In the genomic region with DNA sequence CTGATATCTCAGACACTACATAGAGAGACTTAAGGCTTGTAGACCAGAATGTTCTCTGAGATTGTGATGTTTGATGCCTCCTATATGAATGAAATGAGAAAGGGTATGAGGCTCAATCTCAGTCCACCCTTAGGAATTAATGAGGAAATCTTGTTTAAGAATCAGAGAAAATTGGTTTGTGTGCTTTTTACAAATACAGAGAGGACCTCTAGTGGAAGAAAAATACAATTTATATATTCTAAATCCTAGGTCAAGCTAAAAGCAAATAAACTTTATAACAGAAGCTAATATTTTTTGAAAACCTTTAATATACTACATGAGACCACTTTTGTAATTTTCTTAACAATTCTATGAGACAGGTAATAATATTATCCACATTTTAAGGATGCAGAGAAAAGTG, we compare ENCODE assay signal across 20 cellular contexts. TPM values are rescaled to one million over a fixed set of nuclear protein-coding genes. Genes with fewer than 3 reads are reported as not detected.
DNase-seq lines count a peak whose midpoint lies in the region; ATAC-seq, FAIRE-seq and TF ChIP-seq lines count a peak whose summit lies in the region.
"Had no signal": no experiment of that assay in that cellular context is flagged by ENCODE, and none has a peak within 500 bp of the region (broad histone marks: within the 10 kb centered on the region; RNA-seq: fewer than 3 reads in every experiment).

No MANE protein-coding gene starts in this region.

- no peak overlapping the region for H3K4me3 Mint-ChIP-seq in mesothelial cell of epicardium
- H3K4me3 Mint-ChIP-seq: activated B cell treated with CpG ODN at 0.5 μM for 24 hours; activated naive CD8-positive, alpha-beta T cell treated with anti-CD3 and anti-CD28 coated beads for 36 hours had no signal

- FAIRE-seq in A549 (lab: Jason Lieb, UNC): peak; percentile 28

- CTCF ChIA-PET in A549 (lab: Yijun Ruan, JAX): interaction anchor here (0.6 to 0.7 kb wide), 3 partner anchors 16 to 76 kb away, joined by 3 to 4 read pairs (median 3); no protein-coding TSS in a partner anchor
- CTCF ChIA-PET in RWPE1 (lab: Yijun Ruan, JAX): no interaction called here

- H3K9me3 Mint-ChIP-seq in mesothelial cell of epicardium: no peaks in the 10 kb centered on the region
- H3K9me3 Mint-ChIP-seq: activated B cell treated with CpG ODN at 0.5 μM for 24 hours; activated naive CD8-positive, alpha-beta T cell treated with anti-CD3 and anti-CD28 coated beads for 36 hours had no signal

- ATAC-seq in A549: no peak

- no peaks in the 10 kb centered on the region for H3K4me1 Mint-ChIP-seq in mesothelial cell of epicardium
- H3K4me1 Mint-ChIP-seq: activated B cell treated with CpG ODN at 0.5 μM for 24 hours; activated naive CD8-positive, alpha-beta T cell treated with anti-CD3 and anti-CD28 coated beads for 36 hours had no signal

- peaks cover 16% of the 10 kb centered on the region for H3K27me3 Mint-ChIP-seq in mesothelial cell of epicardium (ENCODE audit: low read depth)

- no peak overlapping the region for H3K27ac Mint-ChIP-seq in mesothelial cell of epicardium
- H3K27ac Mint-ChIP-seq: activated B cell treated with CpG ODN at 0.5 μM for 24 hours; activated naive CD8-positive, alpha-beta T cell treated with anti-CD3 and anti-CD28 coated beads for 36 hours had no signal

- H3K36me3 Mint-ChIP-seq in mesothelial cell of epicardium: no peaks in the 10 kb centered on the region
- H3K36me3 Mint-ChIP-seq: activated naive CD8-positive, alpha-beta T cell treated with anti-CD3 and anti-CD28 coated beads for 36 hours had no signal

- peak; percentile 28 to 41; a peak in 4 of 5 replicates for TF ChIP-seq RAD21 in A549 (conservative IDR thresholded peaks at IDR 0.05 in 1 of 2, IDR thresholded peaks at IDR 0.05 in 1 of 2)

- peaks cover 10% of the 10 kb centered on the region for H3K4me1 ChIP-seq in A549
- H3K4me1 ChIP-seq: colonic mucosa, SJCRH30 had no signal

- no peaks in the 10 kb centered on the region for H3K9me3 ChIP-seq in A549
- H3K9me3 ChIP-seq: colonic mucosa, SJCRH30 had no signal

- no peak for TF ChIP-seq EP300 in A549 (IDR thresholded peaks at IDR 0.05)

- H3K27ac ChIP-seq in A549 (no peak overlapping the region), RWPE1 (no peak overlapping the region)
- H3K27ac ChIP-seq: colonic mucosa, SJCRH30 had no signal

- POLR2A ChIA-PET in A549 (lab: Yijun Ruan, JAX) (no interaction called here), RWPE1 (lab: Yijun Ruan, JAX; ENCODE audit: low non-redundant PET) (no interaction called here)

- TF ChIP-seq CTCF in A549 (IDR thresholded peaks at IDR 0.05) (peak; percentile 32), GM12872 (IDR thresholded peaks at IDR 0.05; ENCODE audit: insufficient read depth, low read depth, low read length) (peak; percentile 19; the same call in 1 of the 3 replicates), RWPE1 (conservative IDR thresholded peaks at IDR 0.05; ENCODE audit: low read depth) (0 out of 2 replicates have a peak, but pooled peaks have one; percentile 19), fibroblast of mammary gland (conservative IDR thresholded peaks at IDR 0.05; ENCODE audit: control insufficient read depth, insufficient read depth, low read depth, low read length) (no peak), mesothelial cell of epicardium (IDR thresholded peaks at IDR 0.05; ENCODE audit: unreplicated experiment) (no peak)

- DNase-seq in A549 (ENCODE audit: low read depth in 1 of 2, low spot score in 1 of 2) (no peak), RWPE1 (ENCODE audit: low spot score) (no peak), fibroblast of mammary gland (ENCODE audit: low read depth) (peak; percentile 8), activated gamma-delta T cell (lab: John Stamatoyannopoulos, UW) (no peak), OCI-M2 (lab: John Stamatoyannopoulos, UW; ENCODE audit: unreplicated experiment) (no peak), mesothelial cell of epicardium (ENCODE audit: low spot score in 2 of 2, unreplicated experiment in 2 of 2) (no peak)
- no peak for DNase-seq in stimulated activated CD4-positive, alpha-beta T cell treated with anti-CD3 and anti-CD28 coated beads, Interleukin-2, amount 100 ng/mL, for 24 hours
- DNase-seq: activated B cell treated with CpG ODN at 0.5 μM for 24 hours; activated CD8-positive, alpha-beta memory T cell treated with anti-CD3 and anti-CD28 coated beads, Interleukin-2, amount 50 U/mL, for 48 hours; activated naive CD8-positive, alpha-beta T cell treated with anti-CD3 and anti-CD28 coated beads for 36 hours; C1 segment of cervical spinal cord; colonic mucosa; EL; NCI-H1092 treated with DMSO at 0.1 percent for 48 hours; SJCRH30; stimulated activated naive CD4-positive, alpha-beta T cell treated with Interleukin-2 at 50 U/mL for 16 hours had no signal

- no peak for TF ChIP-seq POLR2A in A549 (IDR thresholded peaks at IDR 0.05; ENCODE audit: low read length)

- no peak overlapping the region for H3K4me3 ChIP-seq in A549
- no peak overlapping the region for H3K4me3 ChIP-seq in fibroblast of mammary gland (ENCODE audit: control insufficient read depth, low read depth, low read length)
- H3K4me3 ChIP-seq: colonic mucosa, SJCRH30 had no signal

- no peak overlapping the region for H3K4me2 ChIP-seq in A549

TF ChIP-seq in A549, 52 proteins besides CTCF, POLR2A, EP300 and RAD21:
- TF ChIP-seq SMC3 (IDR thresholded peaks at IDR 0.05) (0 out of 3 replicates have a peak, but pooled peaks have one; percentile 30), ZFP36 (IDR thresholded peaks at IDR 0.05; ENCODE audit: borderline replicate concordance, partially characterized antibody) (no peak)
- TF ChIP-seq, protein P1, sequence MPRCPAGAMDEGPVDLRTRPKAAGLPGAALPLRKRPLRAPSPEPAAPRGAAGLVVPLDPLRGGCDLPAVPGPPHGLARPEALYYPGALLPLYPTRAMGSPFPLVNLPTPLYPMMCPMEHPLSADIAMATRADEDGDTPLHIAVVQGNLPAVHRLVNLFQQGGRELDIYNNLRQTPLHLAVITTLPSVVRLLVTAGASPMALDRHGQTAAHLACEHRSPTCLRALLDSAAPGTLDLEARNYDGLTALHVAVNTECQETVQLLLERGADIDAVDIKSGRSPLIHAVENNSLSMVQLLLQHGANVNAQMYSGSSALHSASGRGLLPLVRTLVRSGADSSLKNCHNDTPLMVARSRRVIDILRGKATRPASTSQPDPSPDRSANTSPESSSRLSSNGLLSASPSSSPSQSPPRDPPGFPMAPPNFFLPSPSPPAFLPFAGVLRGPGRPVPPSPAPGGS (IDR thresholded peaks at IDR 0.05): no peak

RNA-seq across cellular contexts. Expression of gene OR52H1, which starts 5.0 kb away (rescaled TPM):
- polyA plus RNA-seq in A549 (2011; rRNA removed): not detected in 2 replicates
- polyA plus RNA-seq in A549 (2012; cell fraction: cytosol; rRNA removed): not detected in 2 replicates
- 0.12 TPM in 1 of 2 replicates, not detected in the other for polyA plus RNA-seq in A549 (2012; cell fraction: nucleus; rRNA removed)
- polyA plus RNA-seq in A549 (2017; fragmentation: RNase III; extraction: RNeasy Plus Mini Kit Qiagen cat#74134 plus additional on column Dnase treatment): not detected in 3 replicates
- polyA minus RNA-seq in A549 (2011; rRNA and poly(A)+ RNA removed): 1.2 and 1.9 TPM in 2 replicates
- 0.73 to 1.6 TPM (median 1.3 TPM) in 3 replicates for total RNA-seq in mesothelial cell of epicardium
- total RNA-seq: activated naive CD8-positive, alpha-beta T cell treated with anti-CD3 and anti-CD28 coated beads for 36 hours; colonic mucosa; mucosa of gallbladder; NCI-H460; SJCRH30 had no signal
- polyA plus RNA-seq: fibroblast of lung had no signal

RNA-seq across cellular contexts. Expression of gene OR52B6, which starts 27.3 kb away (rescaled TPM):
- polyA plus RNA-seq in A549 (2011; rRNA removed) (not detected in 2 replicates), A549 (2017; fragmentation: RNase III; extraction: RNeasy Plus Mini Kit Qiagen cat#74134 plus additional on column Dnase treatment) (not detected in 3 replicates)
- polyA plus RNA-seq in A549 (2012; cell fraction: cytosol; rRNA removed): not detected in 2 replicates
- not detected in 2 replicates for polyA plus RNA-seq in A549 (2012; cell fraction: nucleus; rRNA removed)
- polyA minus RNA-seq in A549 (2011; rRNA and poly(A)+ RNA removed): not detected in 2 replicates
- total RNA-seq in mesothelial cell of epicardium: not detected in 3 replicates
- total RNA-seq: activated B cell treated with CpG ODN at 0.5 μM for 24 hours; activated naive CD8-positive, alpha-beta T cell treated with anti-CD3 and anti-CD28 coated beads for 36 hours; colonic mucosa; fibroblast of lung; mucosa of gallbladder; NCI-H460; SJCRH30 had no signal
- polyA plus RNA-seq: fibroblast of lung had no signal

RNA-seq across cellular contexts. Expression of gene UBQLNL, which starts 36.8 kb away (rescaled TPM):
- polyA plus RNA-seq in A549 (2011; rRNA removed) (0.41 and 0.71 TPM in 2 replicates), A549 (2017; fragmentation: RNase III; extraction: RNeasy Plus Mini Kit Qiagen cat#74134 plus additional on column Dnase treatment) (0.06 to 0.13 TPM (median 0.12 TPM) in 3 replicates)
- polyA plus RNA-seq in A549 (2012; cell fraction: cytosol; rRNA removed): 0.08 and 0.09 TPM in 2 replicates
- polyA plus RNA-seq in A549 (2012; cell fraction: nucleus; rRNA removed): 0.61 and 0.76 TPM in 2 replicates
- polyA minus RNA-seq in A549 (2011; rRNA and poly(A)+ RNA removed): 0.34 and 1.1 TPM in 2 replicates
- 1.9 to 2.1 TPM (median 2.0 TPM) in 3 replicates for total RNA-seq in mesothelial cell of epicardium
- total RNA-seq: NCI-H460, SJCRH30 had no signal

RNA-seq across cellular contexts. Expression of gene TRIM6, which starts 43.1 kb away (rescaled TPM):
- 44.1 and 52.8 TPM in 2 replicates for polyA plus RNA-seq in A549 (2011; rRNA removed)
- 19.7 and 21.4 TPM in 2 replicates for polyA plus RNA-seq in A549 (2012; cell fraction: cytosol; rRNA removed)
- polyA plus RNA-seq in A549 (2012; cell fraction: nucleus; rRNA removed): 13.6 and 28.7 TPM in 2 replicates
- polyA plus RNA-seq in A549 (2017; fragmentation: RNase III; extraction: RNeasy Plus Mini Kit Qiagen cat#74134 plus additional on column Dnase treatment): 22.6 to 27.5 TPM (median 22.9 TPM) in 3 replicates
- 17.4 and 20.4 TPM in 2 replicates for polyA minus RNA-seq in A549 (2011; rRNA and poly(A)+ RNA removed)
- 13.4 to 14.6 TPM (median 14.0 TPM) in 3 replicates for total RNA-seq in mesothelial cell of epicardium
- total RNA-seq: SJCRH30 had no signal

RNA-seq across cellular contexts. Expression of gene UBQLN3, which starts 43.6 kb away (rescaled TPM):
- polyA plus RNA-seq in A549 (2011; rRNA removed) (not detected in 2 replicates), A549 (2017; fragmentation: RNase III; extraction: RNeasy Plus Mini Kit Qiagen cat#74134 plus additional on column Dnase treatment) (not detected in 3 replicates)
- polyA plus RNA-seq in A549 (2012; cell fraction: cytosol; rRNA removed): not detected in 2 replicates
- polyA plus RNA-seq in A549 (2012; cell fraction: nucleus; rRNA removed): not detected in 2 replicates
- polyA minus RNA-seq in A549 (2011; rRNA and poly(A)+ RNA removed): 0.54 and 1.4 TPM in 2 replicates
- total RNA-seq in mesothelial cell of epicardium: 0.63 to 1.2 TPM (median 0.71 TPM) in 3 replicates
- total RNA-seq: activated naive CD8-positive, alpha-beta T cell treated with anti-CD3 and anti-CD28 coated beads for 36 hours; colonic mucosa; NCI-H460; SJCRH30 had no signal
- polyA plus RNA-seq: fibroblast of lung had no signal

Comparison
In these comparisons a context has a peak if more than half of its experiments do, and no peak if none do; other contexts are left out.
1. CTCF ChIP-seq: peak in A549 (single experiment), GM12872 (single experiment) and RWPE1 (single experiment); none in fibroblast of mammary gland (single experiment) and mesothelial cell of epicardium (single experiment).